In genomic region chr9:67153499-67153898, GRCh38 we compare ENCODE assay signal across 4 cellular contexts.
DNase-seq lines count a peak whose midpoint lies in the region; ATAC-seq, FAIRE-seq and TF ChIP-seq lines count a peak whose summit lies in the region.
"Not testable (repeated sequence)": the region's sequence is repeated elsewhere in the genome, so short reads cannot be mapped to it uniquely, and the experiment has no call there.

No MANE protein-coding gene starts in this region.

- not testable (repeated sequence) for DNase-seq in A549 (ENCODE audit: low read depth in 1 of 2, low spot score in 1 of 2); PC-3; RWPE2 (ENCODE audit: low spot score); foreskin keratinocyte

- H3K9me3 ChIP-seq in A549; PC-3 (ENCODE audit: low read length); RWPE2 (ENCODE audit: severe bottlenecking): not testable (repeated sequence)

- not testable (repeated sequence) for H3K4me3 ChIP-seq in A549; PC-3 (ENCODE audit: low read length); RWPE2 (ENCODE audit: severe bottlenecking)

- H3K9me2 ChIP-seq in PC-3 (replicated peaks; ENCODE audit: low read length), result not testable (repeated sequence)

- CTCF ChIA-PET in A549 (lab: Yijun Ruan, JAX); PC-3 (lab: Charles Lee): not testable (repeated sequence)

- ATAC-seq in A549 (peak; percentile 64 to 66; a peak in 5 of 6 replicates), PC-3 (peak; percentile 83), RWPE2 (ENCODE audit: low read depth) (peak; percentile 64; the same call in 1 of the 3 replicates), foreskin keratinocyte (peak; percentile 73)

- H3F3A ChIP-seq in PC-3 (ENCODE audit: low read length, unreplicated experiment), result not testable (repeated sequence)

- not testable (repeated sequence) for H3K36me3 ChIP-seq in PC-3 (ENCODE audit: low read depth, low read length); RWPE2 (ENCODE audit: low read depth)

- H3K4me1 ChIP-seq in A549; PC-3 (ENCODE audit: insufficient read depth, low read length); RWPE2 (ENCODE audit: insufficient read depth, poor library complexity, severe bottlenecking); foreskin keratinocyte: not testable (repeated sequence)

- BruUV-seq in PC-3 (replicated peaks; lab: Mats Ljungman, UMichigan), result not testable (repeated sequence)

- WGBS in A549 (ENCODE audit: missing lambda C conversion rate), result no CpG with 5 or more reads among the region's 3 CpGs

- not testable (repeated sequence) for TF ChIP-seq EP300 in A549 (IDR thresholded peaks at IDR 0.05)

- not testable (repeated sequence) for H3K79me2 ChIP-seq in PC-3 (ENCODE audit: low read length)

- H3K9ac ChIP-seq in PC-3 (ENCODE audit: low read length), result not testable (repeated sequence)

- TF ChIP-seq RAD21 in A549 (conservative IDR thresholded peaks at IDR 0.05 in 1 of 2, IDR thresholded peaks at IDR 0.05 in 1 of 2), result not testable (repeated sequence)

- H2AFZ ChIP-seq in PC-3 (ENCODE audit: low read length), result not testable (repeated sequence)

- not testable (repeated sequence) for H4K20me1 ChIP-seq in PC-3 (ENCODE audit: low read length)

- TF ChIP-seq CTCF in A549 (IDR thresholded peaks at IDR 0.05); PC-3 (conservative IDR thresholded peaks at IDR 0.05; ENCODE audit: low read depth, low read length); RWPE2 (IDR thresholded peaks at IDR 0.05; ENCODE audit: poor library complexity, severe bottlenecking); foreskin keratinocyte (conservative IDR thresholded peaks at IDR 0.05): not testable (repeated sequence)

- H3K4me2 ChIP-seq in A549; PC-3 (ENCODE audit: low read length): not testable (repeated sequence)

- TF ChIP-seq POLR2A in A549 (IDR thresholded peaks at IDR 0.05; ENCODE audit: low read length), result not testable (repeated sequence)

- H3K27me3 ChIP-seq in PC-3 (ENCODE audit: low read length); RWPE2 (ENCODE audit: insufficient read depth, poor library complexity, severe bottlenecking); foreskin keratinocyte: not testable (repeated sequence)

- POLR2A ChIA-PET in A549 (lab: Yijun Ruan, JAX); PC-3 (lab: Charles Lee; ENCODE audit: unreplicated experiment): not testable (repeated sequence)

- not testable (repeated sequence) for FAIRE-seq in A549 (lab: Jason Lieb, UNC)

- H3K27ac ChIP-seq in A549; PC-3 (ENCODE audit: low read length); RWPE2 (ENCODE audit: poor library complexity, severe bottlenecking); foreskin keratinocyte: not testable (repeated sequence)

- intact Hi-C loops in PC-3 (cut with micrococcal nuclease), result not testable (repeated sequence)
